3 cellular contexts compared by ENCODE assay signal in genomic region chr7:99699946-99700345, GRCh38.
TF ChIP-seq lines count a peak whose summit lies in the region.

No MANE protein-coding gene starts in this region.

TF ChIP-seq in HCT116, 20 proteins besides CTCF, POLR2A, EP300 and RAD21:
- TF ChIP-seq ATF3 (IDR thresholded peaks at IDR 0.05) = no peak
- no peak for TF ChIP-seq ZBTB33 (IDR thresholded peaks at IDR 0.05; ENCODE audit: extremely low read depth, insufficient replicate concordance, low read length)
- no peak for TF ChIP-seq CBX3 (IDR thresholded peaks at IDR 0.05; ENCODE audit: low read depth)
- no peak for TF ChIP-seq ZFX (IDR thresholded peaks at IDR 0.05)
- TF ChIP-seq YY1 (IDR thresholded peaks at IDR 0.05; ENCODE audit: extremely low read depth, insufficient replicate concordance, low read depth, low read length) = no peak
- TF ChIP-seq EGR1 (IDR thresholded peaks at IDR 0.05; ENCODE audit: low read depth) = no peak
- TF ChIP-seq FOSL1 (IDR thresholded peaks at IDR 0.05; ENCODE audit: low read depth) = no peak

TF ChIP-seq in K562, 482 proteins besides CTCF, POLR2A, EP300 and RAD21:
- TF ChIP-seq CHCHD3 (CRISPR knock-in tag; IDR thresholded peaks at IDR 0.05) (no peak), ZNF766 (CRISPR knock-in tag; conservative IDR thresholded peaks at IDR 0.05) (no peak), MGA (IDR thresholded peaks at IDR 0.05) (no peak), POLR2G (IDR thresholded peaks at IDR 0.05; ENCODE audit: low read depth, low read length) (no peak), RNF2 (IDR thresholded peaks at IDR 0.05) (no peak), MEIS2 (IDR thresholded peaks at IDR 0.05; ENCODE audit: partially characterized antibody) (peak; percentile 23), MAFG (tag; conservative IDR thresholded peaks at IDR 0.05) (no peak), GTF2F1 (IDR thresholded peaks at IDR 0.05; ENCODE audit: low read depth, low read length) (no peak)

TF ChIP-seq in HepG2, 621 proteins besides CTCF, POLR2A, EP300 and RAD21:
- TF ChIP-seq PRMT3 (CRISPR knock-in tag; IDR thresholded peaks at IDR 0.05; ENCODE audit: borderline replicate concordance, low read depth) (no peak), ZNF337 (CRISPR knock-in tag; IDR thresholded peaks at IDR 0.05; ENCODE audit: borderline replicate concordance, low read depth) (no peak), BATF2 (CRISPR knock-in tag; IDR thresholded peaks at IDR 0.05) (no peak), DDIT3 (CRISPR knock-in tag; IDR thresholded peaks at IDR 0.05) (no peak), ZFAT (CRISPR knock-in tag; conservative IDR thresholded peaks at IDR 0.05) (no peak), DZIP1 (CRISPR knock-in tag; IDR thresholded peaks at IDR 0.05) (no peak), ZKSCAN1 (IDR thresholded peaks at IDR 0.05; ENCODE audit: low read length) (no peak), ZNF282 (IDR thresholded peaks at IDR 0.05; ENCODE audit: partially characterized antibody) (no peak), NR1H2 (CRISPR knock-in tag; IDR thresholded peaks at IDR 0.05; ENCODE audit: borderline replicate concordance, low read depth) (no peak), ZNF570 (CRISPR knock-in tag; IDR thresholded peaks at IDR 0.05; ENCODE audit: borderline replicate concordance) (no peak), ZNF121 (CRISPR knock-in tag; IDR thresholded peaks at IDR 0.05) (no peak)
